In the genomic region with DNA sequence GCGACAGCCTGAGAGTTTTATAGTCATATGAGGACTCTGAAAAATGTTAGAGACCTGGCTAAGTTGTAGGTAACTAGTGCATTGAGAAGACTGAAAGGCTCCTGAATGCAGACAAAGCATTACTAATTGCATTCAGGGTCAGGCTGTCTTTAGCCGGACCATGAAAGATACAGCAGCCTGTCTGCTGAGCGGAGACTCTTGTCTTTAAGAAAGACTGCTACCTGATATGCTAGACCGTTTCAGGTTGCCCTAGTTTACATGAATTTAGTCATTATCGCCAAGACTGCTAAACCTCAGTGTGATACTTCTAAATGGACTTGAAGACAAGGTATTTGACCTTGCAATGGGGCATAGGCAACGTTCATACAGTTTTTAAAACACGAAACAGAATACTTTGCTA, we compare ENCODE assay signal across 32 cellular contexts.
"Had no signal": no experiment of that assay in that cellular context is flagged by ENCODE, and none has a peak within 500 bp of the region (broad histone marks: within the 10 kb centered on the region; RNA-seq: fewer than 3 reads in every experiment).

No MANE protein-coding gene starts in this region.

- H3K4me3 Mint-ChIP-seq: activated CD4-positive, alpha-beta T cell treated with anti-CD3 and anti-CD28 coated beads for 36 hours; activated T-cell treated with anti-CD3 and anti-CD28 coated beads, Interleukin-2, amount 50 U/mL, for 72 hours; naive B cell; neural crest cell; stimulated activated memory B cell treated with anti-CD40 and anti-IgM and Interleukin-4, amounts not matched to agents 10 μg/mL and 1 μg/mL and 100 μg/mL, for 72 hours; stimulated activated naive CD8-positive, alpha-beta T cell treated with anti-CD3 and anti-CD28 coated beads, Interleukin-15, amount 100 ng/mL, for 72 hours; T-helper 2 cell treated with Interferon-gamma antibody and Interleukin-4, amounts not matched to agents 5 μg/mL and 100 μg/mL, for 36 hours had no signal

- H3K9me3 Mint-ChIP-seq: activated naive CD4-positive, alpha-beta T cell treated with anti-CD3 and anti-CD28 coated beads, Interleukin-2, amount 50 U/mL, for 72 hours; activated T-cell treated with anti-CD3 and anti-CD28 coated beads, Interleukin-2, amount 50 U/mL, for 72 hours; naive B cell; neural crest cell; stimulated activated memory B cell treated with anti-CD40 and anti-IgM and Interleukin-4, amounts not matched to agents 10 μg/mL and 1 μg/mL and 100 μg/mL, for 72 hours; stimulated activated naive CD8-positive, alpha-beta T cell treated with anti-CD3 and anti-CD28 coated beads, Interleukin-15, amount 100 ng/mL, for 72 hours; T-helper 2 cell treated with Interferon-gamma antibody and Interleukin-4, amounts not matched to agents 5 μg/mL and 100 μg/mL, for 36 hours had no signal

- H3K4me3 ChIP-seq: breast epithelium, esophagus muscularis mucosa, heart right ventricle, left lung, lower lobe of right lung, sigmoid colon, upper lobe of left lung, vagina had no signal

- DNase-seq: activated CD4-positive, alpha-beta T cell treated with anti-CD3 and anti-CD28 coated beads for 36 hours; activated CD4-positive, alpha-beta T cell treated with anti-CD3 and anti-CD28 coated beads, Interleukin-2, amount 50 U/mL, for 4 hours; activated CD4-positive, CD25-positive, alpha-beta regulatory T cell; activated naive CD4-positive, alpha-beta T cell; activated T-cell treated with anti-CD3 and anti-CD28 coated beads for 4 hours; activated T-cell treated with anti-CD3 and anti-CD28 coated beads, Interleukin-2, amount 50 U/mL, for 72 hours; dermis blood vessel endothelial cell; effector CD4-positive, alpha-beta T cell; foreskin keratinocyte; heart right ventricle; kidney glomerular epithelial cell; left lung; lower lobe of right lung; mesenchymal stem cell; naive B cell; sigmoid colon; small intestine; stimulated activated CD4-positive, alpha-beta T cell treated with anti-CD3 and anti-CD28 coated beads, Interleukin-1b, Interleukin-23, amount 100 ng/mL, for 48 hours; stimulated activated CD4-positive, alpha-beta T cell treated with anti-CD3 and anti-CD28 coated beads, Interleukin-4, amount 100 ng/mL, for 4 hours; stimulated activated CD8-positive, alpha-beta memory T cell treated with anti-CD3 and anti-CD28 coated beads, Interleukin-4, amount 100 ng/mL, for 48 hours; stimulated activated naive CD8-positive, alpha-beta T cell treated with anti-CD3 and anti-CD28 coated beads, Interleukin-15, amount 100 ng/mL, for 72 hours; substantia nigra; T-helper 1 cell; upper lobe of left lung had no signal

- H3K27me3 ChIP-seq: breast epithelium, esophagus muscularis mucosa, foreskin keratinocyte, sigmoid colon, upper lobe of left lung, vagina had no signal

- H3K27ac Mint-ChIP-seq: activated CD4-positive, alpha-beta T cell treated with anti-CD3 and anti-CD28 coated beads for 36 hours; activated naive CD4-positive, alpha-beta T cell treated with anti-CD3 and anti-CD28 coated beads, Interleukin-2, amount 50 U/mL, for 72 hours; activated T-cell treated with anti-CD3 and anti-CD28 coated beads, Interleukin-2, amount 50 U/mL, for 72 hours; naive B cell; stimulated activated memory B cell treated with anti-CD40 and anti-IgM and Interleukin-4, amounts not matched to agents 10 μg/mL and 1 μg/mL and 100 μg/mL, for 72 hours; stimulated activated naive CD8-positive, alpha-beta T cell treated with anti-CD3 and anti-CD28 coated beads, Interleukin-15, amount 100 ng/mL, for 72 hours; T-helper 2 cell treated with Interferon-gamma antibody and Interleukin-4, amounts not matched to agents 5 μg/mL and 100 μg/mL, for 36 hours had no signal

- H3K27me3 Mint-ChIP-seq: stimulated activated memory B cell treated with anti-CD40 and anti-IgM and Interleukin-4, amounts not matched to agents 10 μg/mL and 1 μg/mL and 100 μg/mL, for 72 hours; stimulated activated naive CD8-positive, alpha-beta T cell treated with anti-CD3 and anti-CD28 coated beads, Interleukin-15, amount 100 ng/mL, for 72 hours had no signal

- H3K36me3 Mint-ChIP-seq: activated naive CD4-positive, alpha-beta T cell treated with anti-CD3 and anti-CD28 coated beads, Interleukin-2, amount 50 U/mL, for 72 hours had no signal

- FAIRE-seq: colon, small intestine had no signal

- H3K4me1 Mint-ChIP-seq: naive B cell; stimulated activated naive CD8-positive, alpha-beta T cell treated with anti-CD3 and anti-CD28 coated beads, Interleukin-15, amount 100 ng/mL, for 72 hours had no signal

- H3K36me3 ChIP-seq: breast epithelium, left lung, lower lobe of right lung, upper lobe of left lung, vagina had no signal
